23 cellular contexts compared by ENCODE assay signal in the genomic region with DNA sequence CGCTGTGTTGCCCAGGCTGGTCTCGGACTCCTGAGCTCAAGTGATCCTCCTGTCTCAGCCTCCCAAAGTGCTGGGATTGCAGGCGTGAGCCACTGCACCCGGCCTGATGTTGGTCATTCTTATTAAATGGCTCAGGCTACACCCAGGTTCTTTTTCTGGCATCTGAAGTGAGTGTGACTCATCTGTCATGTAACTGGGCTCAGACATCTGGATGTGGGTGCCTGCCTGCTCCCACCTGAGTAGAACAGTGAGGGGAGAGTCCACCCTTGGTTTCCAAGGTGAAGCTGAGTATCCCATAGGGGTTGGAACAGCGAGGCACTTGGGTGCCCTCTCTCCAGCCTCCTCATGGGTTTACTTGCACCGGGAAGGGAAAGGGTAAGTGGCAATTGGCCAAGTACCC.
"Had no signal": no experiment of that assay in that cellular context is flagged by ENCODE, and none has a peak within 500 bp of the region (broad histone marks: within the 10 kb centered on the region; RNA-seq: fewer than 3 reads in every experiment).

No MANE protein-coding gene starts in this region.

- ATAC-seq: effector memory CD8-positive, alpha-beta T cell; mucosa of descending colon; naive thymus-derived CD4-positive, alpha-beta T cell; upper lobe of right lung had no signal

- H3K27ac Mint-ChIP-seq: activated B cell treated with CpG ODN at 0.5 μM for 24 hours; activated naive CD8-positive, alpha-beta T cell treated with anti-CD3 and anti-CD28 coated beads for 36 hours; effector memory CD8-positive, alpha-beta T cell; memory B cell; naive thymus-derived CD4-positive, alpha-beta T cell; T-helper 2 cell treated with Interferon-gamma antibody and Interleukin-4, amounts not matched to agents 5 μg/mL and 100 μg/mL, for 36 hours had no signal

- H3K9me3 Mint-ChIP-seq: activated B cell treated with CpG ODN at 0.5 μM for 24 hours; activated naive CD8-positive, alpha-beta T cell treated with anti-CD3 and anti-CD28 coated beads for 36 hours; effector memory CD8-positive, alpha-beta T cell; memory B cell; T-helper 2 cell treated with Interferon-gamma antibody and Interleukin-4, amounts not matched to agents 5 μg/mL and 100 μg/mL, for 36 hours had no signal

- H3K4me1 ChIP-seq: left ventricle myocardium inferior, stomach, testis, upper lobe of right lung had no signal

- DNase-seq: activated B cell treated with CpG ODN at 0.5 μM for 24 hours; activated CD4-positive, alpha-beta T cell treated with anti-CD3 and anti-CD28 coated beads for 48 hours; activated CD8-positive, alpha-beta memory T cell treated with anti-CD3 and anti-CD28 coated beads for 24 hours; activated gamma-delta T cell treated with Interleukin-2 at 50 U/mL for 16 hours; activated naive CD8-positive, alpha-beta T cell treated with anti-CD3 and anti-CD28 coated beads for 36 hours; amygdala; brain microvascular endothelial cell; dermis blood vessel endothelial cell; effector memory CD8-positive, alpha-beta T cell; erythroblast; hippocampal formation; left ventricle myocardium inferior; mucosa of descending colon; naive thymus-derived CD4-positive, alpha-beta T cell; stimulated activated CD4-positive, alpha-beta T cell treated with anti-CD3 and anti-CD28 coated beads, Interleukin-12 subunit alpha, Interleukin-12 subunit beta, amount 100 ng/mL, for 4 hours; stimulated activated CD4-positive, alpha-beta T cell treated with anti-CD3 and anti-CD28 coated beads, Interleukin-2, amount 100 ng/mL, for 24 hours; stomach; testis; upper lobe of right lung had no signal

- H3K9me3 ChIP-seq: left ventricle myocardium inferior, mucosa of descending colon, neutrophil, stomach, testis, upper lobe of right lung had no signal

- H3K36me3 Mint-ChIP-seq: activated naive CD8-positive, alpha-beta T cell treated with anti-CD3 and anti-CD28 coated beads for 36 hours; memory B cell; naive thymus-derived CD4-positive, alpha-beta T cell had no signal

- H3K4me3 Mint-ChIP-seq: activated B cell treated with CpG ODN at 0.5 μM for 24 hours; activated naive CD8-positive, alpha-beta T cell treated with anti-CD3 and anti-CD28 coated beads for 36 hours; effector memory CD8-positive, alpha-beta T cell; memory B cell; naive thymus-derived CD4-positive, alpha-beta T cell; T-helper 2 cell treated with Interferon-gamma antibody and Interleukin-4, amounts not matched to agents 5 μg/mL and 100 μg/mL, for 36 hours had no signal

- H3K4me1 Mint-ChIP-seq: activated naive CD8-positive, alpha-beta T cell treated with anti-CD3 and anti-CD28 coated beads for 36 hours had no signal

- H3K27ac ChIP-seq: brain microvascular endothelial cell, left ventricle myocardium inferior, neutrophil, stomach, testis, upper lobe of right lung had no signal

- FAIRE-seq: keratinocyte had no signal

- H3K4me3 ChIP-seq: left ventricle myocardium inferior, mucosa of descending colon, stomach, testis, upper lobe of right lung had no signal

- H3K36me3 ChIP-seq: brain microvascular endothelial cell, left ventricle myocardium inferior, neutrophil, stomach, upper lobe of right lung had no signal

- H3K27me3 ChIP-seq: brain microvascular endothelial cell, testis had no signal
